1 cellular context compared by ENCODE assay signal in the genomic region with DNA sequence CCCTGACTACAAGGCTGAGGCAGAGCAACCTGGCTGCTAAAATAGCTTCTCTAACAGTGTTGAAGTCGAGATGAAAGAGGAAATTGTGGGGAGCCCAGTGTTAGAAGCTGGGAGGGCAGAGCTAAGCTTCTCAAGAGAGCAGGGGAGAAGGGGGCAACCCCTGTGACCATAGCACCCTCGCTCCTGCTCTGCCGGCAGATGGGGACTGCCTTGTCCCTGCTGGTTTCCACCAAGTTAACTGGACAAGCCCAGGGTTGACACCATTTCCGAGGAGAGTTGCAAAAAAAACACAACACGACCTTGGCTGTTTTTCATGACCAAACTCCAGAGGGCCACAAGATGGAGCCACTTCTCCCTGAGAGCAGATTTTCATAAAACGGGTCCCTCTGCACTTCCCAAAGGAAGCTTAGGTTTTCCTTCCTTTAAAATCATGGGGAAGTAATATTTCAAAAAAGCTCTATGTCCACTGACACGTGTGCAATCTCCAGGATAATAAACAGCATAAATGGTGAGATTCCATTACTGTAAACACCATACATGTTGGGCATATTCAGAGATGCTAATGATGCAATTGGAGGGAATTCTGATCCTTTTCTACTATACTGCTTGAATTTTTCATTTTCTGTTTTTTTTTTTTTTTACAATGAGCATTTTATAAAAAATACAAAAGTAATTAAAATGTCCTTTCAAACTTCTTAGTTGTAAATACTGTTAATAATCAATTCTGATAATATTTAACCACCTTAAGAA.
TF ChIP-seq lines count a peak whose summit lies in the region.

No MANE protein-coding gene starts in this region.

TF ChIP-seq in K562, 482 proteins besides CTCF, POLR2A, EP300 and RAD21 (continued from another document):
- no peak for TF ChIP-seq PHB2 (IDR thresholded peaks at IDR 0.05; ENCODE audit: low read depth)
- TF ChIP-seq CEBPB (tag; IDR thresholded peaks at IDR 0.05), result 0 out of 2 replicates have a peak, but pooled peaks have one; percentile 7
